10 cellular contexts compared by ENCODE assay signal in genomic region chr6:52389264-52389625, GRCh38. TPM values are rescaled to one million over a fixed set of nuclear protein-coding genes. Genes with fewer than 3 reads are reported as not detected.
DNase-seq lines count a peak whose midpoint lies in the region; ATAC-seq and TF ChIP-seq lines count a peak whose summit lies in the region.
"Had no signal": no experiment of that assay in that cellular context is flagged by ENCODE, and none has a peak within 500 bp of the region (broad histone marks: within the 10 kb centered on the region; RNA-seq: fewer than 3 reads in every experiment).

No MANE protein-coding gene starts in this region.

- TF ChIP-seq POLR2A in gastroesophageal sphincter (IDR thresholded peaks at IDR 0.05) (no peak), thyroid gland (IDR thresholded peaks at IDR 0.05) (no peak)

- H3K36me3 Mint-ChIP-seq in activated T-cell treated with anti-CD3 and anti-CD28 coated beads, Interleukin-2, amount 50 U/mL, for 24 hours (ENCODE audit: low read depth), result peaks cover 24% of the 10 kb centered on the region
- peaks cover 12% of the 10 kb centered on the region for H3K36me3 Mint-ChIP-seq in T-cell

- H3K4me3 Mint-ChIP-seq in activated T-cell treated with anti-CD3 and anti-CD28 coated beads, Interleukin-2, amount 50 U/mL, for 24 hours, result peak overlapping the region; percentile 42
- H3K4me3 Mint-ChIP-seq in T-cell, result peak overlapping the region; percentile 68 to 81 (median 81)
- H3K4me3 Mint-ChIP-seq: mesothelial cell of epicardium had no signal

- CTCF ChIA-PET in T-cell (lab: Charles Lee), result interaction anchor here (0.6 to 4.8 kb wide), 24 partner anchors 9 to 281 kb away, joined by 3 to 88 read pairs (median 6); partner anchors contain the start of genes EFHC1 (in 1 of the 2), MCM3 (in 1 of the 2) and PAQR8 (in 1 of the 2)

- H3K4me1 ChIP-seq in gastroesophageal sphincter, result peaks cover 0 to 33% (median 4%) of the 10 kb centered on the region in 3 donors
- H3K4me1 ChIP-seq in thyroid gland, result peaks cover 17% of the 10 kb centered on the region in 2 donors

- TF ChIP-seq EP300 in gastroesophageal sphincter (IDR thresholded peaks at IDR 0.05), result no peak

- 43 to 100% methylated on average over 1 of the region's 1 CpG for WGBS in gastroesophageal sphincter (ENCODE audit: low coverage in 1 of 2), 2 donors
- WGBS in thyroid gland, 2 donors, result 96 to 98% methylated on average over 1 of the region's 1 CpG

- H3K9me3 Mint-ChIP-seq in activated T-cell treated with anti-CD3 and anti-CD28 coated beads, Interleukin-2, amount 50 U/mL, for 24 hours, result peaks cover 2% of the 10 kb centered on the region
- peaks cover 0 to 3% (median 0%) of the 10 kb centered on the region in 3 donors for H3K9me3 Mint-ChIP-seq in T-cell

- H3K27ac ChIP-seq in gastroesophageal sphincter, result peak overlapping the region in 2 of 4 donors; percentile 33
- H3K27ac ChIP-seq in thyroid gland, result peak overlapping the region; percentile 8 to 62 (median 44)

- H3K27me3 ChIP-seq in gastroesophageal sphincter (no peaks in the 10 kb centered on the region), thyroid gland (no peaks in the 10 kb centered on the region)

- TF ChIP-seq CTCF in gastroesophageal sphincter (IDR thresholded peaks at IDR 0.05), result no peak
- TF ChIP-seq CTCF in thyroid gland (IDR thresholded peaks at IDR 0.05), result peak in 1 of 6 experiments; percentile 6

- H3K9me3 ChIP-seq in gastroesophageal sphincter (no peaks in the 10 kb centered on the region), thyroid gland (no peaks in the 10 kb centered on the region)

- intact Hi-C loops in thyroid gland (cut with DNase I), result no loop called here

- H3K4me3 ChIP-seq in gastroesophageal sphincter, result no peak overlapping the region
- no peak overlapping the region for H3K4me3 ChIP-seq in thyroid gland (replicated peaks in 1 of 3)

- ATAC-seq in T-cell (replicated peaks in 1 of 4) (peak in 1 of 4 experiments; percentile 8), gastroesophageal sphincter (peak; percentile 6), HG02840 (IDR thresholded peaks at IDR 0.05; ENCODE audit: low FRiP score, unreplicated experiment) (no peak)
- no peak for ATAC-seq in activated CD4-positive, CD25-positive, alpha-beta regulatory T cell treated with anti-CD3 and anti-CD28 coated beads, Interleukin-2, amount 50 U/mL, for 24 hours

- DNase-seq in activated T-cell treated with anti-CD3 and anti-CD28 coated beads, Interleukin-2, amount 50 U/mL, for 24 hours, result no peak
- no peak for DNase-seq in activated T-cell treated with anti-CD3 and anti-CD28 coated beads, Interleukin-2, amount 50 U/mL, for 1 hour
- DNase-seq in T-cell (peak in 1 of 34 experiments; percentile 26), thyroid gland (no peak), GM19238 (ENCODE audit: insufficient read length, low spot score) (no peak)
- DNase-seq: GOT3 had no signal

- no peaks in the 10 kb centered on the region for H3K27me3 Mint-ChIP-seq in activated T-cell treated with anti-CD3 and anti-CD28 coated beads, Interleukin-2, amount 50 U/mL, for 24 hours
- H3K27me3 Mint-ChIP-seq in T-cell, result no peaks in the 10 kb centered on the region

- H3K36me3 ChIP-seq in gastroesophageal sphincter (no peaks in the 10 kb centered on the region), thyroid gland (no peaks in the 10 kb centered on the region)

- H3K4me1 Mint-ChIP-seq in activated T-cell treated with anti-CD3 and anti-CD28 coated beads, Interleukin-2, amount 50 U/mL, for 24 hours (ENCODE audit: low read depth), result peaks cover 91% of the 10 kb centered on the region
- H3K4me1 Mint-ChIP-seq in T-cell, result peaks cover 87 to 96% (median 92%) of the 10 kb centered on the region in 3 donors

- H3K27ac Mint-ChIP-seq in activated T-cell treated with anti-CD3 and anti-CD28 coated beads, Interleukin-2, amount 50 U/mL, for 24 hours, result peak overlapping the region; percentile 93
- H3K27ac Mint-ChIP-seq in T-cell, result peak overlapping the region; percentile 96 to 98

- POLR2A ChIA-PET in T-cell (lab: Charles Lee), result interaction anchor here (0.6 to 2.0 kb wide), 7 partner anchors 10 to 104 kb away, joined by 3 to 17 read pairs (median 8); partner anchors contain the start of genes MCM3 (in 1 of the 2) and PAQR8 (in 1 of the 2)

RNA-seq across cellular contexts. Expression of gene PAQR8, which starts 27.3 kb away (rescaled TPM):
- total RNA-seq in T-cell (10 to 100 TPM; 12.0 to 35.2 (median 30.2) TPM), gastroesophageal sphincter (10 to 100 TPM in 3 of 4 donors, 1 to 10 TPM in 1; 8.6 to 21.1 (median 14.2) TPM), thyroid gland (1 to 10 TPM; 2.7 to 9.7 (median 5.4) TPM)

RNA-seq across cellular contexts. Expression of gene EFHC1, which starts 30.9 kb away (rescaled TPM):
- total RNA-seq in T-cell (1 to 10 TPM; 4.5 to 8.6 (median 6.2) TPM), gastroesophageal sphincter (10 to 100 TPM in 3 of 4 donors, 1 to 10 TPM in 1; 5.1 to 27.4 (median 12.9) TPM), thyroid gland (10 to 100 TPM; 39.4 to 96.5 (median 41.6) TPM)
